ENCODE assay signal across 8 cellular contexts in genomic region chr11:75554258-75555022, GRCh38. TPM values are rescaled to one million over a fixed set of nuclear protein-coding genes. Genes with fewer than 3 reads are reported as not detected.
DNase-seq lines count a peak whose midpoint lies in the region; ATAC-seq and TF ChIP-seq lines count a peak whose summit lies in the region.

No MANE protein-coding gene starts in this region.

- no peak for TF ChIP-seq CTCF in choroid plexus epithelial cell (conservative IDR thresholded peaks at IDR 0.05; ENCODE audit: low read depth, low read length)
- no peak for TF ChIP-seq CTCF in GM10248 (IDR thresholded peaks at IDR 0.05; ENCODE audit: control extremely low read depth, extremely low read depth, low read depth, missing control alignments)

- CTCF ChIA-PET in GM10248 (lab: Yijun Ruan, JAX), result interaction anchor here (0.9 to 1.8 kb wide), 5 partner anchors 11 to 110 kb away, joined by 3 to 4 read pairs (median 3); no protein-coding TSS in a partner anchor

- DNase-seq in NCI-H2029 (lab: John Stamatoyannopoulos, UW) (peak; percentile 58), choroid plexus epithelial cell (ENCODE audit: low read depth) (peak; percentile 100), left lobe of liver (ENCODE audit: low spot score) (peak; percentile 58), superior temporal gyrus (ENCODE audit: extremely low spot score) (peak; percentile 96), ACHN (no peak), GM10248 (ENCODE audit: extremely low spot score) (no peak)

- H2AFZ ChIP-seq in ACC112 (ENCODE audit: low read length, unreplicated experiment), result peak overlapping the region; percentile 49

- no peaks in the 10 kb centered on the region for H3K36me3 ChIP-seq in ACC112 (ENCODE audit: insufficient read depth, low read length)

- peak overlapping the region; percentile 59 for H3K27ac ChIP-seq in ACC112 (ENCODE audit: low read depth, low read length)

- peak; percentile 64 for ATAC-seq in left lobe of liver
- ATAC-seq in HG03442 (IDR thresholded peaks at IDR 0.05; ENCODE audit: unreplicated experiment), result no peak

- POLR2A ChIA-PET in GM10248 (lab: Yijun Ruan, JAX), result interaction anchor here (0.9 kb wide), 1 partner anchor 8 kb away, joined by 4 read pairs; the partner anchor contains the start of gene SERPINH1

- peaks cover 41% of the 10 kb centered on the region for H3K4me1 ChIP-seq in ACC112 (ENCODE audit: control insufficient read depth, insufficient read depth, low read length, unreplicated experiment)

- no peaks in the 10 kb centered on the region for H3K27me3 ChIP-seq in ACC112 (ENCODE audit: insufficient read depth, low read length)

- H3K4me3 ChIP-seq in ACC112 (ENCODE audit: low read depth, low read length) (no peak overlapping the region), choroid plexus epithelial cell (ENCODE audit: low read depth, low read length) (peak overlapping the region; percentile 53)

- in situ Hi-C loops in ACHN (cut with HindIII; ENCODE audit: low pct_ligation_motif_present, low pct_unique_long_range_greater_than_20kb, low sequenced_read_pairs), result no loop called here

- no peaks in the 10 kb centered on the region for H3K79me2 ChIP-seq in ACC112 (ENCODE audit: control insufficient read depth, insufficient read depth, low read length, unreplicated experiment)

RNA-seq across cellular contexts. Expression of gene SERPINH1, which starts 7.6 kb away (rescaled TPM):
- total RNA-seq in left lobe of liver, result 21.6 TPM

RNA-seq across cellular contexts. Expression of gene GDPD5, which starts 28.7 kb away (rescaled TPM):
- total RNA-seq in left lobe of liver, result 9.1 TPM

Comparison
In these comparisons a context has a peak if more than half of its experiments do, and no peak if none do; other contexts are left out.
1. DNase-seq: peak in NCI-H2029 (single experiment), choroid plexus epithelial cell (single experiment), left lobe of liver (single experiment) and superior temporal gyrus (single experiment); none in ACHN (single experiment) and GM10248 (single experiment).